23 cellular contexts compared by ENCODE assay signal in genomic region chr13:77990973-77991372, GRCh38.
"Had no signal": no experiment of that assay in that cellular context is flagged by ENCODE, and none has a peak within 500 bp of the region (broad histone marks: within the 10 kb centered on the region; RNA-seq: fewer than 3 reads in every experiment).

No MANE protein-coding gene starts in this region.

- H3K27me3 ChIP-seq: adrenal gland, ascending aorta, colonic mucosa, esophagus muscularis mucosa, left lung, thyroid gland had no signal

- H3K36me3 ChIP-seq: adrenal gland, ascending aorta, colonic mucosa, esophagus muscularis mucosa, left lung, thyroid gland had no signal

- H3K36me3 Mint-ChIP-seq: activated naive CD4-positive, alpha-beta T cell treated with anti-CD3 and anti-CD28 coated beads, Interleukin-2, amount 50 U/mL, for 72 hours; natural killer cell treated with Interleukin-12 subunit alpha and Interleukin-12 subunit beta and Interleukin-15 and Interleukin-18, amount 100 ng/mL, for 72 hours; T-cell had no signal

- H3K27ac ChIP-seq: adrenal gland, ascending aorta, colonic mucosa, esophagus muscularis mucosa, left lung, thyroid gland had no signal

- H3K27me3 Mint-ChIP-seq: activated CD4-positive, alpha-beta T cell treated with anti-CD3 and anti-CD28 coated beads for 36 hours had no signal

- H3K4me3 ChIP-seq: adrenal gland, ascending aorta, colonic mucosa, esophagus muscularis mucosa, left lung, thyroid gland had no signal

- ATAC-seq: activated CD4-positive, alpha-beta T cell treated with anti-CD3 and anti-CD28 coated beads for 36 hours; activated naive CD4-positive, alpha-beta T cell treated with anti-CD3 and anti-CD28 coated beads, Interleukin-2, amount 50 U/mL, for 72 hours; activated T-helper 17 cell treated with anti-CD3 and anti-CD28 coated beads, Interleukin-2, amount 50 U/mL, for 72 hours; left lung; natural killer cell treated with Interleukin-12 subunit alpha and Interleukin-12 subunit beta and Interleukin-15 and Interleukin-18, amount 100 ng/mL, for 72 hours; T-cell had no signal

- H3K9me3 Mint-ChIP-seq: activated B cell treated with CpG ODN at 0.5 μM for 24 hours; activated naive CD4-positive, alpha-beta T cell treated with anti-CD3 and anti-CD28 coated beads, Interleukin-2, amount 50 U/mL, for 72 hours; activated T-helper 17 cell treated with anti-CD3 and anti-CD28 coated beads, Interleukin-2, amount 50 U/mL, for 72 hours; central memory CD8-positive, alpha-beta T cell; natural killer cell treated with Interleukin-12 subunit alpha and Interleukin-12 subunit beta and Interleukin-15 and Interleukin-18, amount 100 ng/mL, for 72 hours had no signal

- H3K4me1 Mint-ChIP-seq: activated B cell treated with CpG ODN at 0.5 μM for 24 hours; activated CD4-positive, alpha-beta T cell treated with anti-CD3 and anti-CD28 coated beads for 36 hours; activated T-helper 17 cell treated with anti-CD3 and anti-CD28 coated beads, Interleukin-2, amount 50 U/mL, for 72 hours; central memory CD8-positive, alpha-beta T cell; T-cell had no signal

- FAIRE-seq: TTC549 had no signal

- H3K4me3 Mint-ChIP-seq: activated B cell treated with CpG ODN at 0.5 μM for 24 hours; activated CD4-positive, alpha-beta T cell treated with anti-CD3 and anti-CD28 coated beads for 36 hours; activated T-cell treated with anti-CD3 and anti-CD28 coated beads, Interleukin-2, amount 50 U/mL, for 24 hours; activated T-helper 17 cell treated with anti-CD3 and anti-CD28 coated beads, Interleukin-2, amount 50 U/mL, for 72 hours; central memory CD8-positive, alpha-beta T cell; natural killer cell treated with Interleukin-12 subunit alpha and Interleukin-12 subunit beta and Interleukin-15 and Interleukin-18, amount 100 ng/mL, for 72 hours; T-cell had no signal

- DNase-seq: activated B cell treated with CpG ODN at 0.5 μM for 24 hours; activated CD4-positive, alpha-beta T cell treated with anti-CD3 and anti-CD28 coated beads for 36 hours; activated CD4-positive, alpha-beta T cell treated with anti-CD3 and anti-CD28 coated beads, Interleukin-2, amount 50 U/mL, for 4 hours; activated CD8-positive, alpha-beta memory T cell treated with anti-CD3 and anti-CD28 coated beads for 24 hours; activated CD8-positive, alpha-beta memory T cell treated with anti-CD3 and anti-CD28 coated beads, Interleukin-2, amount 50 U/mL, for 4 hours; activated T-cell treated with anti-CD3 and anti-CD28 coated beads, Interleukin-2, amount 50 U/mL, for 24 hours; colonic mucosa; kidney; left lung; midbrain; retina; stimulated activated CD4-positive, alpha-beta T cell treated with anti-CD3 and anti-CD28 coated beads, Interleukin-4, amount 100 ng/mL, for 24 hours; stimulated activated naive CD4-positive, alpha-beta T cell treated with Interleukin-2 at 50 U/mL for 16 hours; T-cell; thyroid gland had no signal

- H3K27ac Mint-ChIP-seq: activated B cell treated with CpG ODN at 0.5 μM for 24 hours; activated CD4-positive, alpha-beta T cell treated with anti-CD3 and anti-CD28 coated beads for 36 hours; activated naive CD4-positive, alpha-beta T cell treated with anti-CD3 and anti-CD28 coated beads, Interleukin-2, amount 50 U/mL, for 72 hours; activated T-cell treated with anti-CD3 and anti-CD28 coated beads, Interleukin-2, amount 50 U/mL, for 24 hours; activated T-helper 17 cell treated with anti-CD3 and anti-CD28 coated beads, Interleukin-2, amount 50 U/mL, for 72 hours; natural killer cell treated with Interleukin-12 subunit alpha and Interleukin-12 subunit beta and Interleukin-15 and Interleukin-18, amount 100 ng/mL, for 72 hours; T-cell had no signal

- H3K4me1 ChIP-seq: ascending aorta, colonic mucosa, esophagus muscularis mucosa, left lung, thyroid gland had no signal

- H3K9me3 ChIP-seq: adrenal gland, ascending aorta, colonic mucosa, esophagus muscularis mucosa, left lung, thyroid gland had no signal
